26 cellular contexts compared by ENCODE assay signal in genomic region chr2:46407852-46408455, GRCh38.
DNase-seq lines count a peak whose midpoint lies in the region; ATAC-seq and TF ChIP-seq lines count a peak whose summit lies in the region.
"Had no signal": no experiment of that assay in that cellular context is flagged by ENCODE, and none has a peak within 500 bp of the region (broad histone marks: within the 10 kb centered on the region; RNA-seq: fewer than 3 reads in every experiment).

No MANE protein-coding gene starts in this region.

- H3K4me3 ChIP-seq in Caco-2 (ENCODE audit: low read depth, low read length) (no peak overlapping the region), ascending aorta (no peak overlapping the region), mesenchymal stem cell (ENCODE audit: insufficient read depth in 1 of 2, low read depth in 1 of 2, low read length in 2 of 2) (no peak overlapping the region), thoracic aorta (no peak overlapping the region), WERI-Rb-1 (ENCODE audit: low read depth, low read length) (no peak overlapping the region)
- H3K4me3 ChIP-seq: lung, neural progenitor cell, right atrium auricular region had no signal

- no peaks in the 10 kb centered on the region for H3K36me3 ChIP-seq in Caco-2 (ENCODE audit: control insufficient read depth, insufficient read depth, low read length)
- no peaks in the 10 kb centered on the region for H3K36me3 ChIP-seq in ascending aorta
- no peaks in the 10 kb centered on the region for H3K36me3 ChIP-seq in mesenchymal stem cell (ENCODE audit: control insufficient read depth in 1 of 2, insufficient read depth in 2 of 2, low read depth in 1 of 2, low read length in 2 of 2)
- no peaks in the 10 kb centered on the region for H3K36me3 ChIP-seq in thoracic aorta
- no peaks in the 10 kb centered on the region for H3K36me3 ChIP-seq in WERI-Rb-1
- H3K36me3 ChIP-seq: neural progenitor cell, right atrium auricular region had no signal

- no TSS peak for BruUV-seq in Caco-2 (replicated peaks; lab: Mats Ljungman, UMichigan)

- no peak overlapping the region for H4K91ac ChIP-seq in mesenchymal stem cell (ENCODE audit: low read length)

- H3K27ac Mint-ChIP-seq in Caco-2 (ENCODE audit: unreplicated experiment) = peak overlapping the region; percentile 88
- H3K27ac Mint-ChIP-seq: activated CD4-positive, alpha-beta memory T cell treated with anti-CD3 and anti-CD28 coated beads, Interleukin-2, amount 10 ng/mL, durations not matched to agents 7 days and 5 days; B cell; CD8-positive, alpha-beta memory T cell; neural progenitor cell had no signal

- H3K27ac ChIP-seq in ascending aorta (peak overlapping the region; percentile 6 to 17), mesenchymal stem cell (ENCODE audit: low read length, poor library complexity, severe bottlenecking) (no peak overlapping the region), thoracic aorta (peak overlapping the region; percentile 34 to 69), WERI-Rb-1 (no peak overlapping the region)
- H3K27ac ChIP-seq: neural progenitor cell, parathyroid adenoma had no signal

- intact Hi-C loops in Caco-2 (cut with micrococcal nuclease; ENCODE audit: unreplicated experiment) = loop anchor here (2.0 kb wide), 2 partner anchors 53 to 101 kb away; no protein-coding TSS in a partner anchor
- intact Hi-C loops in ascending aorta (cut with DNase I) = no loop called here

- no peaks in the 10 kb centered on the region for H3K9me3 ChIP-seq in Caco-2
- no peaks in the 10 kb centered on the region for H3K9me3 ChIP-seq in ascending aorta
- H3K9me3 ChIP-seq in mesenchymal stem cell (ENCODE audit: control insufficient read depth, low read length) = no peaks in the 10 kb centered on the region
- H3K9me3 ChIP-seq in thoracic aorta = no peaks in the 10 kb centered on the region
- H3K9me3 ChIP-seq in WERI-Rb-1 (ENCODE audit: severe bottlenecking) = no peaks in the 10 kb centered on the region
- H3K9me3 ChIP-seq: right atrium auricular region had no signal

- ATAC-seq in thoracic aorta (ENCODE audit: insufficient number of reproducible peaks, low FRiP score, low read depth) = no peak
- ATAC-seq: effector memory CD8-positive, alpha-beta T cell had no signal

- DNase-seq in Caco-2 = no peak
- no peak for DNase-seq in ascending aorta (ENCODE audit: low spot score in 2 of 2)
- no peak for DNase-seq in mesenchymal stem cell
- DNase-seq in thoracic aorta (ENCODE audit: low spot score) = no peak
- DNase-seq in WERI-Rb-1 = no peak
- no peak for DNase-seq in inferior parietal cortex (ENCODE audit: extremely low spot score)
- no peak for DNase-seq in NK-92 treated with Interleukin-12 subunit alpha and Interleukin-12 subunit beta, amount 100 ng/mL, for 24 hours (lab: John Stamatoyannopoulos, UW)
- DNase-seq: ACHN; activated CD4-positive, alpha-beta memory T cell treated with anti-CD3 and anti-CD28 coated beads, Interleukin-2, amount 10 ng/mL, durations not matched to agents 7 days and 5 days; activated CD8-positive, alpha-beta memory T cell treated with anti-CD3 and anti-CD28 coated beads, Interleukin-2, amount 50 U/mL, for 4 hours; activated naive CD4-positive, alpha-beta T cell; CD8-positive, alpha-beta memory T cell; central memory CD4-positive, alpha-beta T cell; effector memory CD8-positive, alpha-beta T cell; erythroblast; glutamatergic neuron; KBM-7; NCI-H1105; NCI-H1930; NCI-H524; SW 1271 had no signal

- no peak overlapping the region for H2AK5ac ChIP-seq in mesenchymal stem cell (ENCODE audit: low read length, severe bottlenecking)

- peak overlapping the region; percentile 34 for H3K9ac ChIP-seq in mesenchymal stem cell (ENCODE audit: low read length)
- H3K9ac ChIP-seq: neural progenitor cell, parathyroid adenoma had no signal

- no peak overlapping the region for H2BK120ac ChIP-seq in mesenchymal stem cell (ENCODE audit: low read depth, low read length)

- H3K4me1 Mint-ChIP-seq in Caco-2 (ENCODE audit: low read depth, unreplicated experiment) = peaks cover 27% of the 10 kb centered on the region
- H3K4me1 Mint-ChIP-seq: activated CD4-positive, alpha-beta memory T cell treated with anti-CD3 and anti-CD28 coated beads, Interleukin-2, amount 10 ng/mL, durations not matched to agents 7 days and 5 days; B cell; CD8-positive, alpha-beta memory T cell; neural progenitor cell had no signal

- no peak overlapping the region for H3K18ac ChIP-seq in mesenchymal stem cell (ENCODE audit: low read depth in 1 of 2, low read length in 2 of 2)

- H4K8ac ChIP-seq in mesenchymal stem cell (ENCODE audit: low read length) = no peak overlapping the region

- no peak overlapping the region for H3K4ac ChIP-seq in mesenchymal stem cell (ENCODE audit: low read depth in 1 of 2, low read length in 2 of 2)

- no peaks in the 10 kb centered on the region for H3K27me3 Mint-ChIP-seq in Caco-2 (ENCODE audit: insufficient read depth, unreplicated experiment)
- H3K27me3 Mint-ChIP-seq: activated CD4-positive, alpha-beta memory T cell treated with anti-CD3 and anti-CD28 coated beads, Interleukin-2, amount 10 ng/mL, durations not matched to agents 7 days and 5 days had no signal

- H3K27me3 ChIP-seq in Caco-2 (replicated peaks; ENCODE audit: control insufficient read depth, insufficient read depth, low read length) = no peaks in the 10 kb centered on the region
- H3K27me3 ChIP-seq in ascending aorta = no peaks in the 10 kb centered on the region
- H3K27me3 ChIP-seq in mesenchymal stem cell (ENCODE audit: control insufficient read depth in 1 of 2, insufficient read depth in 1 of 2, low read length in 2 of 2) = no peaks in the 10 kb centered on the region
- H3K27me3 ChIP-seq in thoracic aorta (replicated peaks; ENCODE audit: insufficient read depth) = no peaks in the 10 kb centered on the region
- no peaks in the 10 kb centered on the region for H3K27me3 ChIP-seq in WERI-Rb-1 (ENCODE audit: insufficient read depth, low read depth, severe bottlenecking)
- H3K27me3 ChIP-seq: neural progenitor cell, right atrium auricular region had no signal

- H2AFZ ChIP-seq in mesenchymal stem cell (ENCODE audit: low read depth, low read length) = no peak overlapping the region
- H2AFZ ChIP-seq: neural progenitor cell, parathyroid adenoma had no signal

- no peak for TF ChIP-seq CTCF in Caco-2 (IDR thresholded peaks at IDR 0.05; ENCODE audit: insufficient read depth in 1 of 2, low read depth in 1 of 2, low read length in 1 of 2, severe bottlenecking in 1 of 2, unreplicated experiment in 1 of 2)
- no peak for TF ChIP-seq CTCF in ascending aorta (IDR thresholded peaks at IDR 0.05)
- no peak for TF ChIP-seq CTCF in thoracic aorta (IDR thresholded peaks at IDR 0.05)
- no peak for TF ChIP-seq CTCF in WERI-Rb-1 (IDR thresholded peaks at IDR 0.05; ENCODE audit: low read depth, low read length)

- POLR2A ChIA-PET in Caco-2 (lab: Charles Lee) = no interaction called here

- no peak overlapping the region for H2BK15ac ChIP-seq in mesenchymal stem cell (ENCODE audit: low read depth, poor library complexity, severe bottlenecking)

- 93% methylated on average over 14 of the region's 14 CpGs for WGBS in mesenchymal stem cell

- no peak overlapping the region for H3K23ac ChIP-seq in mesenchymal stem cell (ENCODE audit: low read length in 2 of 2)

- no peak overlapping the region for H3K14ac ChIP-seq in mesenchymal stem cell (ENCODE audit: low read length in 2 of 2)

- no peaks in the 10 kb centered on the region for H3K9me3 Mint-ChIP-seq in Caco-2 (ENCODE audit: unreplicated experiment)
- H3K9me3 Mint-ChIP-seq: activated CD4-positive, alpha-beta memory T cell treated with anti-CD3 and anti-CD28 coated beads, Interleukin-2, amount 10 ng/mL, durations not matched to agents 7 days and 5 days; CD8-positive, alpha-beta memory T cell; effector memory CD8-positive, alpha-beta T cell; neural progenitor cell had no signal

- H3K79me1 ChIP-seq in mesenchymal stem cell (replicated peaks; ENCODE audit: low read length, poor library complexity, severe bottlenecking) = no peaks in the 10 kb centered on the region

- peaks cover 8% of the 10 kb centered on the region for H3K36me3 Mint-ChIP-seq in Caco-2 (ENCODE audit: insufficient read depth, unreplicated experiment)
- H3K36me3 Mint-ChIP-seq: CD8-positive, alpha-beta memory T cell; neural progenitor cell had no signal

- CTCF ChIA-PET in Caco-2 (lab: Charles Lee) = no interaction called here

- H3K4me1 ChIP-seq in Caco-2 = peaks cover 27% of the 10 kb centered on the region
- H3K4me1 ChIP-seq in ascending aorta = peaks cover 0 to 11% of the 10 kb centered on the region in 2 donors
- peaks cover 4% of the 10 kb centered on the region for H3K4me1 ChIP-seq in mesenchymal stem cell (ENCODE audit: control insufficient read depth, insufficient read depth, low read depth, low read length)
- peaks cover 0 to 25% of the 10 kb centered on the region in 2 donors for H3K4me1 ChIP-seq in thoracic aorta (ENCODE audit: control insufficient read depth in 1 of 2, low read depth in 2 of 2)
- H3K4me1 ChIP-seq: neural progenitor cell, parathyroid adenoma had no signal

- H2BK5ac ChIP-seq in mesenchymal stem cell (ENCODE audit: low read depth, low read length, poor library complexity, severe bottlenecking) = no peak overlapping the region

- H3K4me3 Mint-ChIP-seq in Caco-2 (ENCODE audit: unreplicated experiment) = peak overlapping the region; percentile 21
- H3K4me3 Mint-ChIP-seq: activated CD4-positive, alpha-beta memory T cell treated with anti-CD3 and anti-CD28 coated beads, Interleukin-2, amount 10 ng/mL, durations not matched to agents 7 days and 5 days; B cell; CD8-positive, alpha-beta memory T cell; effector memory CD8-positive, alpha-beta T cell; neural progenitor cell had no signal

- H2BK12ac ChIP-seq in mesenchymal stem cell (ENCODE audit: low read length in 2 of 2) = no peak overlapping the region

- no peak overlapping the region for H3K4me2 ChIP-seq in mesenchymal stem cell (ENCODE audit: low read length, poor library complexity, severe bottlenecking)
- H3K4me2 ChIP-seq: neural progenitor cell had no signal

Comparison
In these comparisons a context has a peak if more than half of its experiments do, and no peak if none do; other contexts are left out.
1. H3K27ac ChIP-seq: peak in ascending aorta (2 of 2) and thoracic aorta (2 of 2); none in mesenchymal stem cell (single experiment) and WERI-Rb-1 (single experiment).